In the genomic region with DNA sequence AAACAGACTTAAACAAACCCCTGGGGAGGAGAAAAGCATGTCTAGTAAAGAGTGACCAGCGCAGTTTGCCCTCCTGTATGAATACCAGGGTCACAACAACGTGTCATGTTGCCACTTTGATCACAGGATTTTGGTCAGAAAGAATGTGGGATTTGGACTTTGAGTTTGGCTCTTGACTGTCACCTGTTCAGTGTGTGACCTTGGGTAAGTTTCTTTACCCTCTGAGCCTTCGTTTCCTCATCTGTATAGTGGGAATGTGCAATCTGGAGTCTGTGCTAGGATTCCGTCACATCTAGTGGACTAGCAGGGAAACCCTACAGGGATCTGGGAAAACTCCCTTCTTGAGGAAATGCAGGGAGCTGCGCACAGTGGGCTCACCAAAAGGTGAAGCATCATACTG, we compare ENCODE assay signal across 21 cellular contexts.
DNase-seq lines count a peak whose midpoint lies in the region; ATAC-seq, FAIRE-seq and TF ChIP-seq lines count a peak whose summit lies in the region.
"Had no signal": no experiment of that assay in that cellular context is flagged by ENCODE, and none has a peak within 500 bp of the region (broad histone marks: within the 10 kb centered on the region; RNA-seq: fewer than 3 reads in every experiment).

No MANE protein-coding gene starts in this region.

- H2AFZ ChIP-seq in endothelial cell of umbilical vein (ENCODE audit: low read depth, low read length) (no peak overlapping the region), neural progenitor cell (replicated peaks) (no peak overlapping the region)
- H2AFZ ChIP-seq: GM23338 had no signal

- intact Hi-C loops in heart left ventricle (cut with DNase I), result no loop called here
- intact Hi-C loops in left cardiac atrium (cut with DNase I), result no loop called here
- intact Hi-C loops in right cardiac atrium (cut with DNase I), result no loop called here
- intact Hi-C loops in Right ventricle myocardium inferior (cut with DNase I), result no loop called here
- intact Hi-C loops in endothelial cell of umbilical vein (cut with micrococcal nuclease), result no loop called here

- H3K4me3 ChIP-seq in heart left ventricle (no peak overlapping the region), right cardiac atrium (ENCODE audit: low read length) (no peak overlapping the region), endothelial cell of umbilical vein (replicated peaks in 1 of 3; ENCODE audit: insufficient read depth in 1 of 3, low read depth in 1 of 3, low read length in 3 of 3) (no peak overlapping the region), neural progenitor cell (no peak overlapping the region)
- H3K4me3 ChIP-seq: A549, BLaER1, GM23338 had no signal

- TF ChIP-seq POLR2A in heart left ventricle (IDR thresholded peaks at IDR 0.05), result no peak
- TF ChIP-seq POLR2A in endothelial cell of umbilical vein (IDR thresholded peaks at IDR 0.05; ENCODE audit: low read depth, low read length), result no peak

- CTCF ChIA-PET in endothelial cell of umbilical vein (lab: Charles Lee), result no interaction called here

- DNase-seq in heart left ventricle (no peak), left cardiac atrium (no peak), right cardiac atrium (no peak), Right ventricle myocardium inferior (ENCODE audit: missing footprints) (no peak), endothelial cell of umbilical vein (ENCODE audit: low read depth, low spot score) (no peak), neural progenitor cell (ENCODE audit: low spot score) (no peak), mesenteric fat pad (ENCODE audit: low spot score) (no peak)
- DNase-seq: CD4-positive, alpha-beta memory T cell; DMS153; DMS79; GDM1; HCEC 1CT had no signal

- H3K27me3 ChIP-seq in heart left ventricle (no peaks in the 10 kb centered on the region), right cardiac atrium (ENCODE audit: control insufficient read depth, insufficient read depth) (no peaks in the 10 kb centered on the region), endothelial cell of umbilical vein (ENCODE audit: control insufficient read depth in 2 of 2, insufficient read depth in 2 of 2, low read length in 2 of 2) (peaks cover 0 to 2% of the 10 kb centered on the region in 2 experiments), neural progenitor cell (no peaks in the 10 kb centered on the region)
- H3K27me3 ChIP-seq: BLaER1 had no signal

- peaks cover 3% of the 10 kb centered on the region for H3K27me3 Mint-ChIP-seq in neural progenitor cell (ENCODE audit: insufficient read depth, low read depth)
- H3K27me3 Mint-ChIP-seq: CD4-positive, alpha-beta memory T cell had no signal

- H3K9me3 ChIP-seq in heart left ventricle (no peaks in the 10 kb centered on the region), right cardiac atrium (ENCODE audit: control insufficient read depth, low read length) (no peaks in the 10 kb centered on the region), endothelial cell of umbilical vein (replicated peaks; ENCODE audit: control insufficient read depth, insufficient read depth, low read length) (no peaks in the 10 kb centered on the region), neural progenitor cell (ENCODE audit: low read depth) (no peaks in the 10 kb centered on the region)
- H3K9me3 ChIP-seq: A549, BLaER1 had no signal

- H3K4me1 ChIP-seq in heart left ventricle (peaks cover 0 to 64% (median 26%) of the 10 kb centered on the region in 12 donors), right cardiac atrium (ENCODE audit: control insufficient read depth, insufficient read depth, low read length) (peaks cover 8% of the 10 kb centered on the region), endothelial cell of umbilical vein (ENCODE audit: control insufficient read depth, extremely low read depth, insufficient read depth, low read length) (no peaks in the 10 kb centered on the region), neural progenitor cell (no peaks in the 10 kb centered on the region)
- H3K4me1 ChIP-seq: A549, BLaER1 had no signal

- H3K36me3 Mint-ChIP-seq in neural progenitor cell, result no peaks in the 10 kb centered on the region
- H3K36me3 Mint-ChIP-seq: CD14-positive monocyte; CD4-positive, alpha-beta memory T cell had no signal

- H3K4me2 ChIP-seq in endothelial cell of umbilical vein (ENCODE audit: insufficient read depth, low read length) (no peak overlapping the region), neural progenitor cell (no peak overlapping the region)
- H3K4me2 ChIP-seq: A549, BLaER1, GM23338 had no signal

- H3K36me3 ChIP-seq in heart left ventricle (no peaks in the 10 kb centered on the region), endothelial cell of umbilical vein (ENCODE audit: control insufficient read depth in 2 of 2, extremely low read depth in 1 of 2, insufficient read depth in 2 of 2, low read length in 2 of 2) (no peaks in the 10 kb centered on the region), neural progenitor cell (no peaks in the 10 kb centered on the region)
- H3K36me3 ChIP-seq: BLaER1 had no signal

- dilution Hi-C loops in endothelial cell of umbilical vein (cut with MboI; ENCODE audit: extremely low pct_ligation_motif_present, low sequenced_read_pairs), result no loop called here

- no peaks in the 10 kb centered on the region for H3K9me1 ChIP-seq in endothelial cell of umbilical vein (replicated peaks; ENCODE audit: control insufficient read depth, extremely low read depth, insufficient read depth, low read length)

- no peaks in the 10 kb centered on the region for H3F3A ChIP-seq in neural progenitor cell (ENCODE audit: low read depth)

- POLR2A ChIA-PET in endothelial cell of umbilical vein (lab: Charles Lee), result no interaction called here

- peaks cover 5% of the 10 kb centered on the region for H3K4me1 Mint-ChIP-seq in neural progenitor cell

- H3K79me2 ChIP-seq in endothelial cell of umbilical vein (ENCODE audit: control insufficient read depth, insufficient read depth, low read length) (no peaks in the 10 kb centered on the region), neural progenitor cell (ENCODE audit: low read depth) (no peaks in the 10 kb centered on the region)

- H4K20me1 ChIP-seq in endothelial cell of umbilical vein (replicated peaks; ENCODE audit: control insufficient read depth, extremely low read depth, insufficient read depth, low read length) (no peaks in the 10 kb centered on the region), neural progenitor cell (ENCODE audit: low read depth) (no peaks in the 10 kb centered on the region)
- H4K20me1 ChIP-seq: BLaER1 had no signal

- H3K4me3 Mint-ChIP-seq in neural progenitor cell, result no peak overlapping the region
- H3K4me3 Mint-ChIP-seq: CD14-positive monocyte; CD4-positive, alpha-beta memory T cell; GM23338 had no signal

- no TSS peak for BruUV-seq in endothelial cell of umbilical vein (replicated peaks; lab: Mats Ljungman, UMichigan)

- H3K9me3 Mint-ChIP-seq in neural progenitor cell, result no peaks in the 10 kb centered on the region
- H3K9me3 Mint-ChIP-seq: CD4-positive, alpha-beta memory T cell; GM23338 had no signal

- peak overlapping the region in 8 of 12 donors; percentile 26 to 100 (median 75) for H3K27ac ChIP-seq in heart left ventricle
- peak overlapping the region; percentile 83 for H3K27ac ChIP-seq in right cardiac atrium (ENCODE audit: low read length)
- H3K27ac ChIP-seq in endothelial cell of umbilical vein (ENCODE audit: insufficient read depth, low read depth, low read length), result no peak overlapping the region
- H3K27ac ChIP-seq in neural progenitor cell, result no peak overlapping the region
- H3K27ac ChIP-seq: 22Rv1, A549, BLaER1 had no signal

- no peak for TF ChIP-seq CTCF in heart left ventricle (IDR thresholded peaks at IDR 0.05)
- TF ChIP-seq CTCF in endothelial cell of umbilical vein (IDR thresholded peaks at IDR 0.05; ENCODE audit: extremely low read depth in 1 of 2, insufficient read depth in 1 of 2, low read depth in 1 of 2, low read length in 2 of 2), result no peak
- no peak for TF ChIP-seq CTCF in neural progenitor cell (IDR thresholded peaks at IDR 0.05)

- no peak overlapping the region for H3K9ac ChIP-seq in endothelial cell of umbilical vein (replicated peaks; ENCODE audit: extremely low read depth, insufficient read depth, low read length)
- no peak overlapping the region for H3K9ac ChIP-seq in neural progenitor cell
- H3K9ac ChIP-seq: BLaER1 had no signal

- WGBS in heart left ventricle, 4 donors, result 86 to 95% (median 89%) methylated on average over 5 of the region's 5 CpGs
- WGBS in right cardiac atrium, result 93% methylated on average over 5 of the region's 5 CpGs

- peak; percentile 8 for FAIRE-seq in endothelial cell of umbilical vein (lab: Jason Lieb, UNC)
- FAIRE-seq: A549, GM12892, GM18507, H54 had no signal

- peak overlapping the region; percentile 53 for H3K27ac Mint-ChIP-seq in neural progenitor cell
- H3K27ac Mint-ChIP-seq: CD14-positive monocyte, GM23338 had no signal

- no peak for ATAC-seq in heart left ventricle
- no peak for ATAC-seq in left cardiac atrium
- ATAC-seq in right cardiac atrium, result no peak
- no peak for ATAC-seq in Right ventricle myocardium inferior
- no peak for ATAC-seq in GM19023 (IDR thresholded peaks at IDR 0.05; ENCODE audit: unreplicated experiment)
- ATAC-seq: A549, GM23338 had no signal

TF ChIP-seq in endothelial cell of umbilical vein, 7 proteins besides CTCF, POLR2A, EP300 and RAD21:
- TF ChIP-seq FOS (IDR thresholded peaks at IDR 0.05; ENCODE audit: borderline replicate concordance, insufficient read depth, low read length) (no peak), JUN (IDR thresholded peaks at IDR 0.05; ENCODE audit: borderline replicate concordance, insufficient read depth, insufficient read length, low read depth) (no peak), GATA2 (IDR thresholded peaks at IDR 0.05; ENCODE audit: insufficient read depth, insufficient read length, low read depth, low read length) (no peak), POLR2AphosphoS5 (IDR thresholded peaks at IDR 0.05; ENCODE audit: insufficient read depth, low read depth, low read length) (no peak), MYC (IDR thresholded peaks at IDR 0.05; ENCODE audit: low read depth, low read length) (no peak)
- TF ChIP-seq, protein P1, sequence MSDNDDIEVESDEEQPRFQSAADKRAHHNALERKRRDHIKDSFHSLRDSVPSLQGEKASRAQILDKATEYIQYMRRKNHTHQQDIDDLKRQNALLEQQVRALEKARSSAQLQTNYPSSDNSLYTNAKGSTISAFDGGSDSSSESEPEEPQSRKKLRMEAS (IDR thresholded peaks at IDR 0.05; ENCODE audit: insufficient read depth, insufficient read length), result no peak

Comparison
In these comparisons a context has a peak if more than half of its experiments do, and no peak if none do; other contexts are left out.
1. H3K27ac ChIP-seq: peak in heart left ventricle (8 of 12) and right cardiac atrium (single experiment); none in endothelial cell of umbilical vein (single experiment) and neural progenitor cell (single experiment).